In the genomic region with DNA sequence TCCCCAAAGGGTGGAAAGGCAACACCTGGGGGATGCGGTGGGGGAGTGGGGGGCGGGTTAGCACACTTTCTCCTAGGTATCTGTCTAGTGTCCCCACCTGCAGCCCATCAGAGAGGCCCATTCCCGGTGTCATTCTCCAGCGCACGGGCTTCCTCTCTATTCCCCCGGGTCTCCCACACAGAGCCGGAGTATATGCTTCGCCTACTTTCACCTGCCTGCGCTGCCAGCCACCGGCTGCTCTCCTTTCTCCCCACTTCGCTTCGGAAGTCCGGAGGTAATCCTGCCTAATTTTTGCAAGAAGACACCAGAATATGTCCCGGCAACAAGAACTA, we compare ENCODE assay signal across 8 cellular contexts. TPM values are rescaled to one million over a fixed set of nuclear protein-coding genes. Genes with fewer than 3 reads are reported as not detected.
DNase-seq lines count a peak whose midpoint lies in the region; ATAC-seq, FAIRE-seq and TF ChIP-seq lines count a peak whose summit lies in the region.

No MANE protein-coding gene starts in this region.

- H3K9ac ChIP-seq in HepG2 (ENCODE audit: insufficient read depth, low read depth, low read length) (no peak overlapping the region), PC-3 (ENCODE audit: low read length) (no peak overlapping the region)

- intact Hi-C loops in HepG2 (cut with micrococcal nuclease; ENCODE audit: unreplicated experiment), result no loop called here
- intact Hi-C loops in right lobe of liver (cut with DNase I), result no loop called here
- intact Hi-C loops in OCI-LY7 (cut with micrococcal nuclease; ENCODE audit: unreplicated experiment), result no loop called here
- intact Hi-C loops in PC-3 (cut with micrococcal nuclease), result no loop called here

- H3K4me1 ChIP-seq in HepG2 (ENCODE audit: insufficient read depth, low read length) (no peaks in the 10 kb centered on the region), right lobe of liver (no peaks in the 10 kb centered on the region), OCI-LY7 (ENCODE audit: insufficient read depth, low read length, poor library complexity, severe bottlenecking) (no peaks in the 10 kb centered on the region), PC-3 (ENCODE audit: insufficient read depth, low read length) (no peaks in the 10 kb centered on the region)

- H3K27me3 ChIP-seq in HepG2 (ENCODE audit: control insufficient read depth in 1 of 2, insufficient read depth in 2 of 2, low read length in 2 of 2) (peaks cover 0 to 17% of the 10 kb centered on the region in 2 experiments; a peak in 3 of 5 replicates), right lobe of liver (no peaks in the 10 kb centered on the region), PC-3 (ENCODE audit: low read length) (peaks cover 59% of the 10 kb centered on the region)

- no peak for TF ChIP-seq RAD21 in HepG2 (CRISPR knock-in tag; IDR thresholded peaks at IDR 0.05)

- TF ChIP-seq EP300 in HepG2 (IDR thresholded peaks at IDR 0.05; ENCODE audit: low read depth in 2 of 2, low read length in 2 of 2), result no peak
- TF ChIP-seq EP300 in HepG2 (CRISPR knock-in tag; IDR thresholded peaks at IDR 0.05; ENCODE audit: borderline replicate concordance), result no peak

- H4K20me1 ChIP-seq in HepG2 (ENCODE audit: insufficient read depth, low read length) (no peaks in the 10 kb centered on the region), OCI-LY7 (ENCODE audit: insufficient read depth, low read length) (no peaks in the 10 kb centered on the region), PC-3 (ENCODE audit: low read length) (no peaks in the 10 kb centered on the region)

- DNase-seq in HepG2 (ENCODE audit: low spot score) (no peak), right lobe of liver (no peak), NCI-H774 (lab: John Stamatoyannopoulos, UW) (peak; percentile 46), urothelium cell line (ENCODE audit: low spot score) (peak; percentile 25), NCI-H187 (lab: John Stamatoyannopoulos, UW) (no peak), OCI-LY7 (ENCODE audit: low spot score) (no peak), PC-3 (no peak)

- BruUV-seq in HepG2 (replicated peaks; lab: Mats Ljungman, UMichigan) (no TSS peak), OCI-LY7 (replicated peaks; lab: Mats Ljungman, UMichigan) (no TSS peak), PC-3 (replicated peaks; lab: Mats Ljungman, UMichigan) (no TSS peak)

- POLR2A ChIA-PET in HepG2 (lab: Yijun Ruan, JAX) (no interaction called here), OCI-LY7 (lab: Charles Lee) (interaction anchor here (0.7 kb wide), 1 partner anchor 686 kb away, joined by 7 read pairs; no protein-coding TSS in a partner anchor), PC-3 (lab: Charles Lee; ENCODE audit: unreplicated experiment) (no interaction called here)

- no peak for TF ChIP-seq CTCF in HepG2 (CRISPR knock-in tag; IDR thresholded peaks at IDR 0.05)
- TF ChIP-seq CTCF in right lobe of liver (IDR thresholded peaks at IDR 0.05), result no peak
- no peak for TF ChIP-seq CTCF in OCI-LY7 (conservative IDR thresholded peaks at IDR 0.05; ENCODE audit: low read length)
- TF ChIP-seq CTCF in PC-3 (conservative IDR thresholded peaks at IDR 0.05; ENCODE audit: low read depth, low read length), result no peak

- in situ Hi-C loops in HepG2 (cut with HindIII; ENCODE audit: extremely low pct_ligation_motif_present, low pct_unique_long_range_greater_than_20kb), result no loop called here

- 0 out of 6 replicates have a peak overlapping the region, but pooled peaks of 1 of the 3 experiments have one; percentile 66 for H3K4me3 ChIP-seq in HepG2 (replicated peaks in 1 of 3; ENCODE audit: insufficient read depth in 1 of 3, low read depth in 2 of 3, low read length in 3 of 3)
- no peak overlapping the region for H3K4me3 ChIP-seq in right lobe of liver
- H3K4me3 ChIP-seq in iPS-11a (ENCODE audit: low read depth, low read length), result peak overlapping the region; percentile 47
- no peak overlapping the region for H3K4me3 ChIP-seq in OCI-LY7 (ENCODE audit: low read depth, low read length, poor library complexity, severe bottlenecking)
- no peak overlapping the region for H3K4me3 ChIP-seq in PC-3 (ENCODE audit: low read length)

- no peak overlapping the region; the same call in 1 of the 2 replicates for H3K4me2 ChIP-seq in HepG2 (ENCODE audit: low read depth, low read length)
- no peak overlapping the region for H3K4me2 ChIP-seq in OCI-LY7 (ENCODE audit: low read length)
- H3K4me2 ChIP-seq in PC-3 (ENCODE audit: low read length), result no peak overlapping the region

- H3K9me3 ChIP-seq in HepG2 (ENCODE audit: low read length), result no peaks in the 10 kb centered on the region
- H3K9me3 ChIP-seq in right lobe of liver, result no peaks in the 10 kb centered on the region
- no peaks in the 10 kb centered on the region for H3K9me3 ChIP-seq in OCI-LY7 (ENCODE audit: low read length)
- no peaks in the 10 kb centered on the region for H3K9me3 ChIP-seq in PC-3 (ENCODE audit: low read length)

- CTCF ChIA-PET in HepG2 (lab: Yijun Ruan, JAX; ENCODE audit: low intra/inter-chr PET ratio, low total read pairs), result no interaction called here
- CTCF ChIA-PET in OCI-LY7 (lab: Charles Lee; ENCODE audit: unreplicated experiment), result no interaction called here
- CTCF ChIA-PET in PC-3 (lab: Charles Lee), result no interaction called here

- no peaks in the 10 kb centered on the region for H3K36me3 ChIP-seq in HepG2 (replicated peaks in 1 of 2; ENCODE audit: control insufficient read depth in 1 of 2, insufficient read depth in 2 of 2, low read length in 2 of 2)
- H3K36me3 ChIP-seq in right lobe of liver, result no peaks in the 10 kb centered on the region
- H3K36me3 ChIP-seq in OCI-LY7 (ENCODE audit: insufficient read depth, low read length), result no peaks in the 10 kb centered on the region
- H3K36me3 ChIP-seq in PC-3 (ENCODE audit: low read depth, low read length), result no peaks in the 10 kb centered on the region

- WGBS in HepG2 (ENCODE audit: low lambda C conversion rate), result 11% methylated on average over 13 of the region's 14 CpGs
- 5% methylated on average over 13 of the region's 14 CpGs for WGBS in right lobe of liver (ENCODE audit: insufficient coverage, low coverage, low lambda C conversion rate, missing lambda C conversion rate)

- FAIRE-seq in HepG2 (lab: Jason Lieb, UNC) (no peak), urothelium cell line (lab: Jason Lieb, UNC) (no peak)

- H3K9me2 ChIP-seq in OCI-LY7 (ENCODE audit: insufficient read depth, low read length) (no peaks in the 10 kb centered on the region), PC-3 (replicated peaks; ENCODE audit: low read length) (0 out of 2 replicates have a peak, but pooled peaks cover 5% of the 10 kb centered on the region)

- TF ChIP-seq POLR2A in HepG2 (IDR thresholded peaks at IDR 0.05; ENCODE audit: insufficient read depth in 1 of 2, low read depth in 2 of 2, low read length in 2 of 2), result no peak
- TF ChIP-seq POLR2A in right lobe of liver (IDR thresholded peaks at IDR 0.05), result no peak

- H2AFZ ChIP-seq in HepG2 (ENCODE audit: low read length), result no peak overlapping the region
- H2AFZ ChIP-seq in OCI-LY7 (ENCODE audit: low read length), result no peak overlapping the region
- H2AFZ ChIP-seq in PC-3 (ENCODE audit: low read length), result no peak overlapping the region

- no peaks in the 10 kb centered on the region for H3K79me2 ChIP-seq in HepG2 (ENCODE audit: insufficient read depth, low read length)
- H3K79me2 ChIP-seq in OCI-LY7 (ENCODE audit: insufficient read depth, low read depth, low read length), result no peaks in the 10 kb centered on the region
- H3K79me2 ChIP-seq in PC-3 (ENCODE audit: low read length), result no peaks in the 10 kb centered on the region

- H3K27ac ChIP-seq in HepG2 (ENCODE audit: extremely low read length, insufficient read depth, low read length), result no peak overlapping the region
- H3K27ac ChIP-seq in right lobe of liver, result no peak overlapping the region
- no peak overlapping the region for H3K27ac ChIP-seq in OCI-LY7 (ENCODE audit: low read depth, low read length, poor library complexity, severe bottlenecking)
- no peak overlapping the region for H3K27ac ChIP-seq in PC-3 (ENCODE audit: low read length)

- H3F3A ChIP-seq in PC-3 (ENCODE audit: low read length, unreplicated experiment), result no peaks in the 10 kb centered on the region

- ATAC-seq in HepG2 (0 out of 3 replicates have a peak, but pooled peaks have one; percentile 17), right lobe of liver (no peak), PC-3 (no peak)

TF ChIP-seq in HepG2, 621 proteins besides CTCF, POLR2A, EP300 and RAD21 (continues in another document):
- TF ChIP-seq MEIS1 (CRISPR knock-in tag; IDR thresholded peaks at IDR 0.05; ENCODE audit: borderline replicate concordance) (no peak), FOXA3 (CRISPR knock-in tag; IDR thresholded peaks at IDR 0.05) (no peak), PHF8 (CRISPR knock-in tag; IDR thresholded peaks at IDR 0.05) (no peak)

RNA-seq across cellular contexts. Expression of a gene that starts 0.9 kb away (rescaled TPM):
- total RNA-seq in HepG2 (2016; rRNA removed; fragmentation: Illumina TruSeq; extraction: Trizol) (not detected in 2 replicates), right lobe of liver (not detected), OCI-LY7 (2022) (not detected in 2 replicates), PC-3 (2014; rRNA removed) (0.15 and 0.29 TPM in 2 replicates)
- not detected in 2 replicates for total RNA-seq in HepG2 (2016; cell fraction: cytosol; rRNA removed; fragmentation: Illumina TruSeq; extraction: Trizol; ENCODE audit: low read depth)
- total RNA-seq in HepG2 (2016; cell fraction: insoluble cytoplasmic fraction; rRNA removed; fragmentation: Illumina TruSeq; extraction: Trizol), result not detected in 2 replicates
- not detected in 2 replicates for total RNA-seq in HepG2 (2016; cell fraction: membrane; rRNA removed; fragmentation: Illumina TruSeq; extraction: Trizol)
- not detected in 2 replicates for total RNA-seq in HepG2 (2016; cell fraction: nucleus; rRNA removed; fragmentation: Illumina TruSeq; extraction: Trizol)
- polyA plus RNA-seq in HepG2 (2011; rRNA removed), result not detected in 2 replicates
- polyA plus RNA-seq in HepG2 (2011; cell fraction: cytosol; rRNA removed), result not detected in 2 replicates
- not detected in 2 replicates for polyA plus RNA-seq in HepG2 (2011; cell fraction: nucleus; rRNA removed)
- not detected in 2 replicates for polyA plus RNA-seq in HepG2 (2012)
- polyA plus RNA-seq in HepG2 (2016; cell fraction: cytosol; fragmentation: Illumina TruSeq; extraction: Trizol; ENCODE audit: low read depth), result not detected in 2 replicates
- not detected in 2 replicates for polyA plus RNA-seq in HepG2 (2016; cell fraction: insoluble cytoplasmic fraction; fragmentation: Illumina TruSeq; extraction: Trizol; ENCODE audit: low read depth)
- not detected in 2 replicates for polyA plus RNA-seq in HepG2 (2016; cell fraction: membrane; fragmentation: Illumina TruSeq; extraction: Trizol; ENCODE audit: low read depth)
- polyA plus RNA-seq in HepG2 (2016; cell fraction: nucleus; fragmentation: Illumina TruSeq; extraction: Trizol; ENCODE audit: insufficient read depth, low read depth), result not detected in 2 replicates
- not detected in 2 replicates for polyA minus RNA-seq in HepG2 (2011; rRNA and poly(A)+ RNA removed; ENCODE audit: low replicate concordance)
- polyA minus RNA-seq in HepG2 (2011; cell fraction: cytosol; rRNA and poly(A)+ RNA removed), result not detected in 2 replicates
- polyA minus RNA-seq in HepG2 (2011; cell fraction: nucleus; rRNA and poly(A)+ RNA removed), result not detected in 2 replicates
- total RNA-seq in OCI-LY7 (2014; rRNA removed; shearing (Covaris generic)), result not detected in 2 replicates

Comparison
In these comparisons a context has a peak if more than half of its experiments do, and no peak if none do; other contexts are left out.
1. DNase-seq: peak in NCI-H774 (single experiment) and urothelium cell line (single experiment); none in HepG2 (single experiment), right lobe of liver (0 of 3), NCI-H187 (0 of 2), OCI-LY7 (single experiment) and PC-3 (single experiment).